Comparison of ENCODE assay signal across 18 cellular contexts in the genomic region with DNA sequence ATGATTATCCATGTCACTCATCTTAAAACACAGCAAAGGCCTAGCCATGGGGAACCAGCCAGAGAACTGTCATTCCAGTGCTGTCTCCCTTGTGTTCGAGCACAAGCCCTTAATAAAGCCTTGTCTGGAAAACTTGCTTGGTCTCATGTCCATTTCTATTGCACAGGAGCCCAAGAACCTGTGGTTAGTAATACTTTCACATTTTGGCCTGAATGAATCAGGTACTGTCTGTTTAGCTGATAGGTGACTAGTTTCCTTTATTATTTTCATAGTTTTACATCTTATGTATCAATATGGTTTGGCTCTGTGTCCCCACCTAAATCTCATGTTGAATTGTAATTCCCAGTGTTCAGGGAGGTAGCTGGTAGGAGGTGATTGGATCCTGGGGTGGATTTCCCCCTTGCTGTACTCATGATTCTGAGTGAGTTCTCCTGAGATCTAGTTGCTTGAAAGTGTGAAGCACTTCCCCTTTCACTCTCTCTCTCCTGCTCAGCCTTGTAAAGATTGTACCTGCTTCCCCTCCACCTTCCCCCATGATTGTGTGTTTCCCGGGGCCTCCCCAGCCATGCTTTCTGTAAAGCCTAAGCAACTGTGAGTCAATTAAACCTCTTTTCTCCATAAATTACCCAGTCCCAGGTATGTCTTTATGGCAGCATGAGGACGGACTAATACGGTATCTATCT. TPM values are rescaled to one million over a fixed set of nuclear protein-coding genes. Genes with fewer than 3 reads are reported as not detected.
DNase-seq lines count a peak whose midpoint lies in the region; ATAC-seq, FAIRE-seq and TF ChIP-seq lines count a peak whose summit lies in the region.
"Not testable (repeated sequence)": the region's sequence is repeated elsewhere in the genome, so short reads cannot be mapped to it uniquely, and the experiment has no call there.
"Had no signal": no experiment of that assay in that cellular context is flagged by ENCODE, and none has a peak within 500 bp of the region (broad histone marks: within the 10 kb centered on the region; RNA-seq: fewer than 3 reads in every experiment).

No MANE protein-coding gene starts in this region.

- not testable (repeated sequence) for H3K9me3 ChIP-seq in GM12878 (replicated peaks; ENCODE audit: control insufficient read depth, insufficient read depth, low read length)

- not testable (repeated sequence) for TF ChIP-seq POLR2A in GM12891 (IDR thresholded peaks at IDR 0.05; ENCODE audit: low read depth, low read length); GM12878 (IDR thresholded peaks at IDR 0.05; ENCODE audit: low read depth, low read length)

- H3K4me1 ChIP-seq in GM12878 (ENCODE audit: control insufficient read depth, insufficient read depth, low read length), result not testable (repeated sequence)

- RAD21 ChIA-PET in GM12878 (lab: Charles Lee; ENCODE audit: unreplicated experiment), result interaction anchor here (1.3 to 1.5 kb wide), 2 partner anchors 21 to 235 kb away, joined by 3 to 8 read pairs; no protein-coding TSS in a partner anchor

- intact Hi-C loops in GM12878 (cut with micrococcal nuclease; ENCODE audit: unreplicated experiment), result loop anchor here (5.0 kb wide), 1 partner anchor 364 kb away; no protein-coding TSS in a partner anchor

- POLR2A ChIA-PET in GM12878 (lab: Charles Lee), result interaction anchor here (1.2 to 1.5 kb wide), 3 partner anchors 21 to 377 kb away, joined by 3 to 4 read pairs (median 3); no protein-coding TSS in a partner anchor

- not testable (repeated sequence) for H3K36me3 ChIP-seq in GM12878 (ENCODE audit: control insufficient read depth in 2 of 2, insufficient read depth in 2 of 2, low read length in 1 of 2)

- peak; percentile 98 for FAIRE-seq in GM12891 (lab: Jason Lieb, UNC)
- FAIRE-seq in GM12878 (lab: Jason Lieb, UNC), result peak; percentile 84

- H3K9ac ChIP-seq in GM12878 (ENCODE audit: control insufficient read depth, insufficient read depth, low read length), result not testable (repeated sequence)

- H3K4me3 ChIP-seq in GM12878, result not testable (repeated sequence)

- H3K4me2 ChIP-seq in GM12878 (ENCODE audit: control insufficient read depth, insufficient read depth), result 0 out of 2 replicates have a peak overlapping the region, but pooled peaks have one; percentile 44

- WGBS in GM12878 (ENCODE audit: insufficient coverage, insufficient replicate concordance, low lambda C conversion rate, missing lambda C conversion rate), result 4% methylated on average over 4 of the region's 4 CpGs

- in situ Hi-C loops in GM12878 (cut with MboI), result loop anchor here (25.0 kb wide), 1 partner anchor 1066 kb away; no protein-coding TSS in a partner anchor

- H4K20me1 ChIP-seq in GM12878 (ENCODE audit: control insufficient read depth, insufficient read depth), result not testable (repeated sequence)

- TF ChIP-seq CTCF in GM12878 (IDR thresholded peaks at IDR 0.05 in 2 of 3, conservative IDR thresholded peaks at IDR 0.05 in 1 of 3; ENCODE audit: control insufficient read depth in 2 of 3, extremely low read depth in 1 of 3, insufficient read depth in 1 of 3, low read depth in 3 of 3, low read length in 3 of 3), result not testable (repeated sequence)

- not testable (repeated sequence) for DNase-seq in GM12891 (ENCODE audit: insufficient read length, low spot score); GM12878 (ENCODE audit: low read depth, low spot score)

- CTCF ChIA-PET in GM12878 (lab: Yijun Ruan, JAX), result not testable (repeated sequence)

- TF ChIP-seq RAD21 in GM12878 (IDR thresholded peaks at IDR 0.05; ENCODE audit: insufficient read depth, low read depth, low read length), result not testable (repeated sequence)

- H3K27me3 ChIP-seq in GM12878 (replicated peaks in 1 of 2; ENCODE audit: control insufficient read depth in 2 of 2, insufficient read depth in 2 of 2, low read length in 1 of 2), result not testable (repeated sequence)

- SMC1A ChIA-PET in GM12878 (lab: Charles Lee; ENCODE audit: uncharacterized antibody, unreplicated experiment), result interaction anchor here (1.2 to 1.6 kb wide), 2 partner anchors 98 to 235 kb away, joined by 3 to 6 read pairs; no protein-coding TSS in a partner anchor

- peak; percentile 90 for ATAC-seq in GM18870 (IDR thresholded peaks at IDR 0.05; ENCODE audit: unreplicated experiment)
- peak; percentile 93 for ATAC-seq in GM19452 (IDR thresholded peaks at IDR 0.05; ENCODE audit: unreplicated experiment)
- ATAC-seq in GM21619 (IDR thresholded peaks at IDR 0.05; ENCODE audit: unreplicated experiment), result peak; percentile 94
- peak; percentile 99 for ATAC-seq in HG02852 (IDR thresholded peaks at IDR 0.05; ENCODE audit: unreplicated experiment)
- peak; percentile 98 for ATAC-seq in HG03103 (IDR thresholded peaks at IDR 0.05; ENCODE audit: low read depth, unreplicated experiment)
- ATAC-seq in HG03469 (IDR thresholded peaks at IDR 0.05; ENCODE audit: unreplicated experiment), result peak; percentile 89
- ATAC-seq in GM12878, result peak; percentile 80

- H2AFZ ChIP-seq in GM12878 (ENCODE audit: control insufficient read depth, low read depth, low read length), result peak overlapping the region; percentile 37

- H3K79me2 ChIP-seq in GM12878 (ENCODE audit: control insufficient read depth, insufficient read depth, low read length), result not testable (repeated sequence)

- BruUV-seq in GM12878 (replicated peaks; lab: Mats Ljungman, UMichigan), result not testable (repeated sequence)

- TF ChIP-seq EP300 in GM12878 (IDR thresholded peaks at IDR 0.05; ENCODE audit: borderline replicate concordance in 1 of 2, control insufficient read depth in 1 of 2, low read depth in 2 of 2, low read length in 2 of 2), result not testable (repeated sequence)

- H3K27ac ChIP-seq in GM12878 (ENCODE audit: control insufficient read depth, insufficient read depth), result peak overlapping the region; percentile 50

RNA-seq across cellular contexts. Expression of a gene that starts 17.4 kb away (rescaled TPM):
- 0.41 TPM for polyA plus RNA-seq in GM12891 (2012; ENCODE audit: low read depth, missing spikeins)
- total RNA-seq in GM12878 (2013; cell fraction: nucleolus; rRNA removed), result 307 and 335 TPM in 2 replicates
- total RNA-seq in GM12878 (2014; rRNA removed), result 6.3 and 8.8 TPM in 2 replicates
- total RNA-seq in GM12878 (2014; rRNA removed; fragmentation: Illumina TruSeq; extraction: Trizol), result 6.7 and 7.0 TPM in 2 replicates
- 3.8 and 4.4 TPM in 2 replicates for total RNA-seq in GM12878 (2021)
- polyA plus RNA-seq in GM12878 (2011; ENCODE audit: low read depth), result 0.46 TPM
- 5.0 TPM in 2 replicates for polyA plus RNA-seq in GM12878 (2011; rRNA removed)
- 1.3 and 1.6 TPM in 2 replicates for polyA plus RNA-seq in GM12878 (2011; cell fraction: cytosol; rRNA removed)
- polyA plus RNA-seq in GM12878 (2011; cell fraction: nucleus; rRNA removed), result 63.2 and 67.8 TPM in 2 replicates
- 0.17 and 0.51 TPM in 2 replicates for polyA plus RNA-seq in GM12878 (2012)
- 0.57 and 0.60 TPM in 2 replicates for polyA plus RNA-seq in GM12878 (2014; fragmentation: Illumina TruSeq; extraction: Trizol)
- polyA plus RNA-seq in GM12878 (2014; fragmentation: Nextera tagmentation; extraction: Ambion mirVana), result under 1 TPM; 0.07 to 0.18 TPM
- 0.68 and 0.79 TPM in 2 replicates for polyA plus RNA-seq in GM12878 (2014; rRNA removed)
- 1 to 10 TPM in 1 of 2 experiments, under 1 TPM in 1; 0.86 to 1.5 TPM for polyA plus RNA-seq in GM12878 (2016; fragmentation: Nextera tagmentation; extraction: Ambion mirVana)
- polyA minus RNA-seq in GM12878 (2011; rRNA and poly(A)+ RNA removed), result 263 and 402 TPM in 2 replicates
- polyA minus RNA-seq in GM12878 (2011; cell fraction: cytosol; rRNA and poly(A)+ RNA removed), result 5.7 and 10.1 TPM in 2 replicates
- polyA minus RNA-seq in GM12878 (2011; cell fraction: nucleus; rRNA and poly(A)+ RNA removed), result 469 and 721 TPM in 2 replicates
- total RNA-seq: A172; activated CD4-positive, alpha-beta T cell treated with anti-CD3 and anti-CD28 coated beads, Interleukin-2, amount 10 ng/mL, durations not matched to agents 24 days and 14 days; activated naive CD8-positive, alpha-beta T cell treated with anti-CD3 and anti-CD28 coated beads, Interleukin-2, amount 10 ng/mL, durations not matched to agents 7 days and 5 days; activated T-helper 17 cell treated with anti-CD3 and anti-CD28 coated beads, Interleukin-2, amount 50 U/mL, for 72 hours; esophagus squamous epithelium; kidney epithelial cell; lung microvascular endothelial cell; PC-9; smooth muscle cell; T-cell had no signal
- polyA plus RNA-seq: smooth muscle cell had no signal

RNA-seq across cellular contexts. Expression of a gene that starts 25.1 kb away (rescaled TPM):
- not detected for polyA plus RNA-seq in GM12891 (2012; ENCODE audit: low read depth, missing spikeins)
- not detected in 2 replicates for total RNA-seq in GM12878 (2013; cell fraction: nucleolus; rRNA removed)
- not detected in 2 replicates for total RNA-seq in GM12878 (2014; rRNA removed)
- not detected in 2 replicates for total RNA-seq in GM12878 (2014; rRNA removed; fragmentation: Illumina TruSeq; extraction: Trizol)
- not detected in 2 replicates for total RNA-seq in GM12878 (2021)
- polyA plus RNA-seq in GM12878 (2011; ENCODE audit: low read depth), result not detected
- 0.04 TPM in 1 of 2 replicates, not detected in the other for polyA plus RNA-seq in GM12878 (2011; rRNA removed)
- not detected in 2 replicates for polyA plus RNA-seq in GM12878 (2011; cell fraction: cytosol; rRNA removed)
- not detected in 2 replicates for polyA plus RNA-seq in GM12878 (2011; cell fraction: nucleus; rRNA removed)
- not detected in 2 replicates for polyA plus RNA-seq in GM12878 (2012)
- not detected in 2 replicates for polyA plus RNA-seq in GM12878 (2014; fragmentation: Illumina TruSeq; extraction: Trizol)
- polyA plus RNA-seq in GM12878 (2014; fragmentation: Nextera tagmentation; extraction: Ambion mirVana), result under 1 TPM in 1 of 2 experiments, not detected in 1; 0.02 TPM
- polyA plus RNA-seq in GM12878 (2014; rRNA removed), result not detected in 2 replicates
- polyA plus RNA-seq in GM12878 (2016; fragmentation: Nextera tagmentation; extraction: Ambion mirVana), result not detected
- 0.15 TPM in 1 of 2 replicates, not detected in the other for polyA minus RNA-seq in GM12878 (2011; rRNA and poly(A)+ RNA removed)
- polyA minus RNA-seq in GM12878 (2011; cell fraction: cytosol; rRNA and poly(A)+ RNA removed), result not detected in 2 replicates
- polyA minus RNA-seq in GM12878 (2011; cell fraction: nucleus; rRNA and poly(A)+ RNA removed), result 0.36 TPM in 1 of 2 replicates, not detected in the other
- total RNA-seq: A172; activated CD4-positive, alpha-beta T cell treated with anti-CD3 and anti-CD28 coated beads, Interleukin-2, amount 10 ng/mL, durations not matched to agents 24 days and 14 days; activated naive CD8-positive, alpha-beta T cell treated with anti-CD3 and anti-CD28 coated beads, Interleukin-2, amount 10 ng/mL, durations not matched to agents 7 days and 5 days; activated T-helper 17 cell treated with anti-CD3 and anti-CD28 coated beads, Interleukin-2, amount 50 U/mL, for 72 hours; esophagus squamous epithelium; kidney epithelial cell; lung microvascular endothelial cell; PC-9; smooth muscle cell; T-cell had no signal
- polyA plus RNA-seq: smooth muscle cell had no signal

RNA-seq across cellular contexts. Expression of a gene that starts 45.2 kb away (rescaled TPM):
- 2.3 TPM for polyA plus RNA-seq in GM12891 (2012; ENCODE audit: low read depth, missing spikeins)
- 260 and 290 TPM in 2 replicates for total RNA-seq in GM12878 (2013; cell fraction: nucleolus; rRNA removed)
- 6.1 and 7.5 TPM in 2 replicates for total RNA-seq in GM12878 (2014; rRNA removed)
- 8.5 and 10.1 TPM in 2 replicates for total RNA-seq in GM12878 (2014; rRNA removed; fragmentation: Illumina TruSeq; extraction: Trizol)
- 9.2 and 11.2 TPM in 2 replicates for total RNA-seq in GM12878 (2021)
- polyA plus RNA-seq in GM12878 (2011; ENCODE audit: low read depth), result 6.3 TPM
- polyA plus RNA-seq in GM12878 (2011; rRNA removed), result 11.0 and 23.3 TPM in 2 replicates
- 39.1 and 40.5 TPM in 2 replicates for polyA plus RNA-seq in GM12878 (2011; cell fraction: cytosol; rRNA removed)
- 85.5 and 89.6 TPM in 2 replicates for polyA plus RNA-seq in GM12878 (2011; cell fraction: nucleus; rRNA removed)
- polyA plus RNA-seq in GM12878 (2012), result 1.6 and 5.9 TPM in 2 replicates
- 6.4 and 8.3 TPM in 2 replicates for polyA plus RNA-seq in GM12878 (2014; fragmentation: Illumina TruSeq; extraction: Trizol)
- polyA plus RNA-seq in GM12878 (2014; fragmentation: Nextera tagmentation; extraction: Ambion mirVana), result 1 to 10 TPM; 2.0 to 2.3 TPM
- polyA plus RNA-seq in GM12878 (2014; rRNA removed), result 5.4 and 9.2 TPM in 2 replicates
- polyA plus RNA-seq in GM12878 (2016; fragmentation: Nextera tagmentation; extraction: Ambion mirVana), result 1 to 10 TPM; 4.1 to 4.5 TPM
- 388 and 567 TPM in 2 replicates for polyA minus RNA-seq in GM12878 (2011; rRNA and poly(A)+ RNA removed)
- 19.0 and 19.1 TPM in 2 replicates for polyA minus RNA-seq in GM12878 (2011; cell fraction: cytosol; rRNA and poly(A)+ RNA removed)
- polyA minus RNA-seq in GM12878 (2011; cell fraction: nucleus; rRNA and poly(A)+ RNA removed), result 627 and 1,194 TPM in 2 replicates
- total RNA-seq: A172; activated CD4-positive, alpha-beta T cell treated with anti-CD3 and anti-CD28 coated beads, Interleukin-2, amount 10 ng/mL, durations not matched to agents 24 days and 14 days; activated naive CD8-positive, alpha-beta T cell treated with anti-CD3 and anti-CD28 coated beads, Interleukin-2, amount 10 ng/mL, durations not matched to agents 7 days and 5 days; activated T-helper 17 cell treated with anti-CD3 and anti-CD28 coated beads, Interleukin-2, amount 50 U/mL, for 72 hours; esophagus squamous epithelium; kidney epithelial cell; lung microvascular endothelial cell; PC-9; smooth muscle cell; T-cell had no signal
- polyA plus RNA-seq: smooth muscle cell had no signal

RNA-seq across cellular contexts. Expression of a gene that starts 52.4 kb away (rescaled TPM):
- not detected for polyA plus RNA-seq in GM12891 (2012; ENCODE audit: low read depth, missing spikeins)
- not detected in 2 replicates for total RNA-seq in GM12878 (2013; cell fraction: nucleolus; rRNA removed)
- total RNA-seq in GM12878 (2014; rRNA removed) (not detected in 2 replicates), GM12878 (2014; rRNA removed; fragmentation: Illumina TruSeq; extraction: Trizol) (not detected in 2 replicates), GM12878 (2021) (not detected in 2 replicates)
- not detected for polyA plus RNA-seq in GM12878 (2011; ENCODE audit: low read depth)
- polyA plus RNA-seq in GM12878 (2011; rRNA removed) (not detected in 2 replicates), GM12878 (2014; fragmentation: Illumina TruSeq; extraction: Trizol) (not detected in 2 replicates), GM12878 (2014; fragmentation: Nextera tagmentation; extraction: Ambion mirVana) (not detected), GM12878 (2014; rRNA removed) (not detected in 2 replicates), GM12878 (2016; fragmentation: Nextera tagmentation; extraction: Ambion mirVana) (not detected)
- not detected in 2 replicates for polyA plus RNA-seq in GM12878 (2011; cell fraction: cytosol; rRNA removed)
- not detected in 2 replicates for polyA plus RNA-seq in GM12878 (2011; cell fraction: nucleus; rRNA removed)
- polyA plus RNA-seq in GM12878 (2012), result not detected in 2 replicates
- polyA minus RNA-seq in GM12878 (2011; rRNA and poly(A)+ RNA removed), result 0.46 TPM in 1 of 2 replicates, not detected in the other
- not detected in 2 replicates for polyA minus RNA-seq in GM12878 (2011; cell fraction: cytosol; rRNA and poly(A)+ RNA removed)
- not detected in 2 replicates for polyA minus RNA-seq in GM12878 (2011; cell fraction: nucleus; rRNA and poly(A)+ RNA removed)
- total RNA-seq: A172; activated CD4-positive, alpha-beta T cell treated with anti-CD3 and anti-CD28 coated beads, Interleukin-2, amount 10 ng/mL, durations not matched to agents 24 days and 14 days; activated naive CD8-positive, alpha-beta T cell treated with anti-CD3 and anti-CD28 coated beads, Interleukin-2, amount 10 ng/mL, durations not matched to agents 7 days and 5 days; activated T-helper 17 cell treated with anti-CD3 and anti-CD28 coated beads, Interleukin-2, amount 50 U/mL, for 72 hours; esophagus squamous epithelium; kidney epithelial cell; lung microvascular endothelial cell; PC-9; smooth muscle cell; T-cell had no signal
- polyA plus RNA-seq: smooth muscle cell had no signal
